ENCODE assay signal across 18 cellular contexts in genomic region chr6:77397561-77397960, GRCh38.
"Had no signal": no experiment of that assay in that cellular context is flagged by ENCODE, and none has a peak within 500 bp of the region (broad histone marks: within the 10 kb centered on the region; RNA-seq: fewer than 3 reads in every experiment).

No MANE protein-coding gene starts in this region.

- H3K27me3 ChIP-seq: dorsolateral prefrontal cortex, heart left ventricle had no signal

- H3K4me1 ChIP-seq: heart left ventricle, psoas muscle had no signal

- H3K4me1 Mint-ChIP-seq: naive B cell, nephron had no signal

- H3K9me3 ChIP-seq: heart left ventricle, psoas muscle had no signal

- H3K27me3 Mint-ChIP-seq: naive B cell, type B pancreatic cell had no signal

- H3K4me3 Mint-ChIP-seq: naive B cell, nephron, type B pancreatic cell had no signal

- H3K27ac Mint-ChIP-seq: naive B cell, nephron, type B pancreatic cell had no signal

- H3K36me3 Mint-ChIP-seq: naive B cell, type B pancreatic cell had no signal

- H3K4me3 ChIP-seq: dorsolateral prefrontal cortex, heart left ventricle, lung, psoas muscle, skin epidermis had no signal

- H3K36me3 ChIP-seq: heart left ventricle had no signal

- H3K27ac ChIP-seq: dorsolateral prefrontal cortex, heart left ventricle, psoas muscle, skin epidermis had no signal

- DNase-seq: cortex of kidney; dorsolateral prefrontal cortex; effector CD8-positive, alpha-beta T cell; heart left ventricle; hippocampal formation; left colon; left ventricle myocardium superior; mesendoderm; naive B cell; psoas muscle; stimulated activated CD4-positive, alpha-beta T cell treated with anti-CD3 and anti-CD28 coated beads, Interleukin-2, amount 100 ng/mL, for 24 hours; stimulated activated naive CD4-positive, alpha-beta T cell had no signal

- H3K9me3 Mint-ChIP-seq: nephron had no signal

- ATAC-seq: esophagus mucosa, heart left ventricle, left colon, left ventricle myocardium superior, psoas muscle, sciatic nerve had no signal
